21 cellular contexts compared by ENCODE assay signal in the genomic region with DNA sequence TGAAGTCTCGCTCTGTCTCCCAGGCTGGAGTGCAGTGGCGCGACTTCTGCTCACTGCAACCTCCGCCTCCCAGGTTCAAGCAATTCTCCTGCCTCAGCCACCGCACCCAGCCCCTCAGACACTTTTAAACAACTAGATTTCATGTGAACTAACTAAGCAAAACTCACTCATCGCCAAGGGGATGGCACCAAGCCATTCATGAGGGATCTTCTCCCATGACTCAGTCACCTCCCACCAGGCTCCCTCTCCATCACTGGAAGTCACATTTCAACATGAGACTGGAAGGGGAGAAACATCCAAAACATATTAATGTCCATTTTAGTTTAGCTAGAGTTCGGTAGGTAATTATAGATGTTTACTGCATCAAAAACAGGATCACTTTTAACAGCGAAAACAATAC.
DNase-seq lines count a peak whose midpoint lies in the region; ATAC-seq and TF ChIP-seq lines count a peak whose summit lies in the region.
"Had no signal": no experiment of that assay in that cellular context is flagged by ENCODE, and none has a peak within 500 bp of the region (broad histone marks: within the 10 kb centered on the region; RNA-seq: fewer than 3 reads in every experiment).

No MANE protein-coding gene starts in this region.

- no peak for TF ChIP-seq POLR2A in gastroesophageal sphincter (IDR thresholded peaks at IDR 0.05)

- H3K36me3 ChIP-seq in brain microvascular endothelial cell (replicated peaks) = no peaks in the 10 kb centered on the region
- no peaks in the 10 kb centered on the region for H3K36me3 ChIP-seq in gastroesophageal sphincter

- no peak overlapping the region for H3K27ac ChIP-seq in brain microvascular endothelial cell
- no peak overlapping the region for H3K27ac ChIP-seq in gastroesophageal sphincter
- H3K27ac ChIP-seq in dorsolateral prefrontal cortex = no peak overlapping the region
- H3K27ac ChIP-seq: 22Rv1 had no signal

- TF ChIP-seq EP300 in gastroesophageal sphincter (IDR thresholded peaks at IDR 0.05) = no peak

- H3K4me1 ChIP-seq in gastroesophageal sphincter = no peaks in the 10 kb centered on the region

- H3K27me3 ChIP-seq in brain microvascular endothelial cell (replicated peaks) = no peaks in the 10 kb centered on the region
- H3K27me3 ChIP-seq in gastroesophageal sphincter = no peaks in the 10 kb centered on the region
- H3K27me3 ChIP-seq in dorsolateral prefrontal cortex = no peaks in the 10 kb centered on the region

- no peaks in the 10 kb centered on the region for H3K9me3 ChIP-seq in gastroesophageal sphincter

- intact Hi-C loops in dorsolateral prefrontal cortex (cut with DNase I) = no loop called here

- H3K9me3 Mint-ChIP-seq in nephron progenitor cell = peaks cover 24% of the 10 kb centered on the region

- peaks cover 18% of the 10 kb centered on the region for H3K36me3 Mint-ChIP-seq in nephron progenitor cell (ENCODE audit: low read depth)

- no peaks in the 10 kb centered on the region for H3K4me1 Mint-ChIP-seq in nephron progenitor cell
- H3K4me1 Mint-ChIP-seq: B cell had no signal

- 92 to 100% methylated on average over 5 to 8 of the region's 8 CpGs for WGBS in gastroesophageal sphincter (ENCODE audit: low coverage in 1 of 2), 2 donors

- H3K4me3 Mint-ChIP-seq in nephron progenitor cell = no peak overlapping the region
- H3K4me3 Mint-ChIP-seq: B cell had no signal

- no peak overlapping the region for H3K4me3 ChIP-seq in AG10803 (ENCODE audit: low read length)
- H3K4me3 ChIP-seq in brain microvascular endothelial cell (ENCODE audit: low read depth, low read length) = no peak overlapping the region
- H3K4me3 ChIP-seq in gastroesophageal sphincter = no peak overlapping the region
- H3K4me3 ChIP-seq in dorsolateral prefrontal cortex = no peak overlapping the region

- DNase-seq in AG10803 (ENCODE audit: low read depth) (peak; percentile 4), M059J (ENCODE audit: low read depth) (peak; percentile 42), brain microvascular endothelial cell (peak; percentile 21), nephron progenitor cell (no peak), HCEC 1CT (no peak), dorsolateral prefrontal cortex (no peak)
- DNase-seq: DMS79 treated with DMSO at 0.1 percent for 48 hours, GF-D8, MV-4-11, NCI-H1417, NCI-H187, NCI-H2107, NCI-H510A treated with DMSO at 0.1 percent for 48 hours, NCI-H774, OCI-M1, Right ventricle myocardium superior had no signal

- peak overlapping the region; percentile 17 for H3K27ac Mint-ChIP-seq in nephron progenitor cell
- H3K27ac Mint-ChIP-seq: B cell had no signal

- ATAC-seq in gastroesophageal sphincter (no peak), GM19397 (IDR thresholded peaks at IDR 0.05; ENCODE audit: unreplicated experiment) (no peak)
- ATAC-seq: HCT116 had no signal

- H3K27me3 Mint-ChIP-seq in nephron progenitor cell (ENCODE audit: low read depth, poor library complexity) = no peaks in the 10 kb centered on the region
- H3K27me3 Mint-ChIP-seq: B cell had no signal

- TF ChIP-seq CTCF in AG10803 (conservative IDR thresholded peaks at IDR 0.05; ENCODE audit: low read length) (no peak), brain microvascular endothelial cell (IDR thresholded peaks at IDR 0.05; ENCODE audit: low read depth, low read length, missing control alignments) (no peak), nephron progenitor cell (IDR thresholded peaks at IDR 0.05) (no peak), gastroesophageal sphincter (IDR thresholded peaks at IDR 0.05) (no peak), dorsolateral prefrontal cortex (IDR thresholded peaks at IDR 0.05 in 54 of 56, conservative IDR thresholded peaks at IDR 0.05 in 2 of 56; ENCODE audit: low read depth in 1 of 56, partially characterized antibody in 56 of 56) (no peak)

- in situ Hi-C loops in brain microvascular endothelial cell (cut with HindIII; ENCODE audit: low pct_ligation_motif_present, low sequenced_read_pairs) = no loop called here

Comparison
In these comparisons a context has a peak if more than half of its experiments do, and no peak if none do; other contexts are left out.
1. DNase-seq: peak in AG10803 (single experiment), M059J (single experiment) and brain microvascular endothelial cell (single experiment); none in nephron progenitor cell (single experiment), HCEC 1CT (single experiment) and dorsolateral prefrontal cortex (0 of 10).